In the genomic region with DNA sequence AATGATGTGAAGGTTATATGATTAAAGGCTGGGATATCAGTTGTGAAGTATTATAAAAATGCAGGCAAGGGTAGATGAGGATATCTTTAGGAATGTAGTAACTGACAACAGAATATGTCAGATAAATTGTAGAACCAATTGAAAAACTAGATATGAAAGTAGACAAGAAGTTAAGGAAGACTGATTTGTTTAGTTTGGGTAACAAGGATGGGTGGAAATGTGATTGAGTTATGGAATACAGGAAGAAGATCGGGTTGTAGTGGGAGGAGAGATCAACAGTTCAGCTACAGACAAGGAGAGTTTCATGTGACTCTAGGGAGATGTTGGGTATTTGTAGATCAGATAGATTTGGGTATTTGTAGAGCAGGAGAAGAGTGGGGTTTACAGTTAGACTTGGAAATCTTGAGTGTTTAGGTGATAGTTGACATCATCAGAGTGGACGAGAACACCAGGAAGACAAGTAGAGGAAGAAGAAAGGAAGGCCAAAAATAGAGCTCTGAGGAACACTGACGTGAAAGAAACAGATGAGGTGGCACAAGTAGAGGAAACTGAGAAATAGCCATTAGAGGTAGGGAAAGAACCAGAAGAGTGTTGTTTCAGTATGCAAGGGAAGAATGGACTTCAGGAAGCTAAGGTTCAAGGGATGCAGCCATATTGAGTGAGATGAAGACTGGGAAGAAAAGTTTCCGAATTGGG, we compare ENCODE assay signal across 27 cellular contexts.
"Had no signal": no experiment of that assay in that cellular context is flagged by ENCODE, and none has a peak within 500 bp of the region (broad histone marks: within the 10 kb centered on the region; RNA-seq: fewer than 3 reads in every experiment).

No MANE protein-coding gene starts in this region.

- H3K4me1 Mint-ChIP-seq: activated naive CD4-positive, alpha-beta T cell treated with anti-CD3 and anti-CD28 coated beads, Interleukin-2, amount 50 U/mL, for 24 hours; natural killer cell had no signal

- H3K4me3 ChIP-seq: left ventricle myocardium inferior, spleen, testis, uterus had no signal

- FAIRE-seq: endometrium had no signal

- H3K27ac ChIP-seq: brain microvascular endothelial cell, left ventricle myocardium inferior, spleen, testis, uterus had no signal

- H3K36me3 ChIP-seq: brain microvascular endothelial cell, left ventricle myocardium inferior, spleen, uterus had no signal

- DNase-seq: activated CD4-positive, alpha-beta memory T cell treated with anti-CD3 and anti-CD28 coated beads for 36 hours; activated CD4-positive, alpha-beta T cell treated with anti-CD3 and anti-CD28 coated beads for 48 hours; activated gamma-delta T cell; activated T-cell treated with anti-CD3 and anti-CD28 coated beads, Interleukin-2, amount 50 U/mL, for 72 hours; aorta; brain microvascular endothelial cell; caudate nucleus; effector CD4-positive, alpha-beta T cell; erythroblast; foreskin melanocyte; glutamatergic neuron; hippocampal formation; left ventricle myocardium inferior; mammary epithelial cell; midbrain; natural killer cell; retina; spleen; stimulated activated CD4-positive, alpha-beta T cell treated with anti-CD3 and anti-CD28 coated beads, Interleukin-4, amount 100 ng/mL, for 1 hour; stimulated activated naive CD4-positive, alpha-beta T cell; testis; trophoblast cell; uterus had no signal

- H3K4me1 ChIP-seq: left ventricle myocardium inferior, testis, uterus had no signal

- H3K4me3 Mint-ChIP-seq: activated CD4-positive, alpha-beta memory T cell treated with anti-CD3 and anti-CD28 coated beads for 36 hours; activated naive CD4-positive, alpha-beta T cell treated with anti-CD3 and anti-CD28 coated beads, Interleukin-2, amount 50 U/mL, for 24 hours; activated T-cell treated with anti-CD3 and anti-CD28 coated beads, Interleukin-2, amount 50 U/mL, for 72 hours; dendritic cell treated with granulocyte-macrophage colony-stimulating factor and Interleukin-4, amounts not matched to agents 40 ng/mL and 50 ng/mL, for 4 days; natural killer cell had no signal

- ATAC-seq: activated T-cell treated with anti-CD3 and anti-CD28 coated beads, Interleukin-2, amount 50 U/mL, for 72 hours; natural killer cell had no signal

- H3K27me3 ChIP-seq: brain microvascular endothelial cell, spleen, testis, uterus had no signal

- H3K27ac Mint-ChIP-seq: activated CD4-positive, alpha-beta memory T cell treated with anti-CD3 and anti-CD28 coated beads for 36 hours; activated naive CD4-positive, alpha-beta T cell treated with anti-CD3 and anti-CD28 coated beads, Interleukin-2, amount 50 U/mL, for 24 hours; activated T-cell treated with anti-CD3 and anti-CD28 coated beads, Interleukin-2, amount 50 U/mL, for 72 hours; dendritic cell treated with granulocyte-macrophage colony-stimulating factor and Interleukin-4, amounts not matched to agents 40 ng/mL and 50 ng/mL, for 4 days; natural killer cell; progenitor cell of endocrine pancreas had no signal

- H3K27me3 Mint-ChIP-seq: activated CD4-positive, alpha-beta memory T cell treated with anti-CD3 and anti-CD28 coated beads for 36 hours; activated naive CD4-positive, alpha-beta T cell treated with anti-CD3 and anti-CD28 coated beads, Interleukin-2, amount 50 U/mL, for 24 hours; dendritic cell treated with granulocyte-macrophage colony-stimulating factor and Interleukin-4, amounts not matched to agents 40 ng/mL and 50 ng/mL, for 4 days; progenitor cell of endocrine pancreas had no signal

- H3K36me3 Mint-ChIP-seq: activated CD4-positive, alpha-beta memory T cell treated with anti-CD3 and anti-CD28 coated beads for 36 hours; activated naive CD4-positive, alpha-beta T cell treated with anti-CD3 and anti-CD28 coated beads, Interleukin-2, amount 50 U/mL, for 24 hours; natural killer cell had no signal

- H3K9me3 Mint-ChIP-seq: activated CD4-positive, alpha-beta memory T cell treated with anti-CD3 and anti-CD28 coated beads for 36 hours; activated naive CD4-positive, alpha-beta T cell treated with anti-CD3 and anti-CD28 coated beads, Interleukin-2, amount 50 U/mL, for 24 hours; activated T-cell treated with anti-CD3 and anti-CD28 coated beads, Interleukin-2, amount 50 U/mL, for 72 hours; dendritic cell treated with granulocyte-macrophage colony-stimulating factor and Interleukin-4, amounts not matched to agents 40 ng/mL and 50 ng/mL, for 4 days; natural killer cell had no signal

- H3K9me3 ChIP-seq: left ventricle myocardium inferior, spleen, testis, uterus had no signal
